ENCODE assay signal across 2 cellular contexts in the genomic region with DNA sequence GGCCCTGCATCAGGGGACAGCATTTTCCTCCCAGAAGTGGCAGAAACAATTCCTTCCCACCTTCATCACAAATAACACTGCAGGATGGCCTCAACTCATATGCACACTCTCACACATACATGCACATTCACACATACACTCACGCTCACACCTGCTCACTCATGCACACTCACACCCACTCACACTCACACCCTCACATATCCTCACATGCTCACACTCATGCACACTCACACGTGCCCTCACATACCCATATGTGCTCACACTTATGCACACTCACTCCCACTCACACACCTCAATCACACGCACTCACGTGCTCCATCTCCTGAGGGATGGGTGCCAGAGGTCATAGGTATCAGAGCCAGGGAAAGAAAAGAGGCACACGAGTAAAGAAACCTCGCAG.
TF ChIP-seq lines count a peak whose summit lies in the region.

No MANE protein-coding gene starts in this region.

TF ChIP-seq in HEK293, 187 proteins besides CTCF, POLR2A, EP300 and RAD21 (continued from another document):
- TF ChIP-seq, protein P1, sequence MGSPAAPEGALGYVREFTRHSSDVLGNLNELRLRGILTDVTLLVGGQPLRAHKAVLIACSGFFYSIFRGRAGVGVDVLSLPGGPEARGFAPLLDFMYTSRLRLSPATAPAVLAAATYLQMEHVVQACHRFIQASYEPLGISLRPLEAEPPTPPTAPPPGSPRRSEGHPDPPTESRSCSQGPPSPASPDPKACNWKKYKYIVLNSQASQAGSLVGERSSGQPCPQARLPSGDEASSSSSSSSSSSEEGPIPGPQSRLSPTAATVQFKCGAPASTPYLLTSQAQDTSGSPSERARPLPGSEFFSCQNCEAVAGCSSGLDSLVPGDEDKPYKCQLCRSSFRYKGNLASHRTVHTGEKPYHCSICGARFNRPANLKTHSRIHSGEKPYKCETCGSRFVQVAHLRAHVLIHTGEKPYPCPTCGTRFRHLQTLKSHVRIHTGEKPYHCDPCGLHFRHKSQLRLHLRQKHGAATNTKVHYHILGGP (tag by site-specific recombination; IDR thresholded peaks at IDR 0.05): no peak
- TF ChIP-seq ZFHX2 (tag by site-specific recombination; conservative IDR thresholded peaks at IDR 0.05): peak; percentile 64
- TF ChIP-seq, protein P2, sequence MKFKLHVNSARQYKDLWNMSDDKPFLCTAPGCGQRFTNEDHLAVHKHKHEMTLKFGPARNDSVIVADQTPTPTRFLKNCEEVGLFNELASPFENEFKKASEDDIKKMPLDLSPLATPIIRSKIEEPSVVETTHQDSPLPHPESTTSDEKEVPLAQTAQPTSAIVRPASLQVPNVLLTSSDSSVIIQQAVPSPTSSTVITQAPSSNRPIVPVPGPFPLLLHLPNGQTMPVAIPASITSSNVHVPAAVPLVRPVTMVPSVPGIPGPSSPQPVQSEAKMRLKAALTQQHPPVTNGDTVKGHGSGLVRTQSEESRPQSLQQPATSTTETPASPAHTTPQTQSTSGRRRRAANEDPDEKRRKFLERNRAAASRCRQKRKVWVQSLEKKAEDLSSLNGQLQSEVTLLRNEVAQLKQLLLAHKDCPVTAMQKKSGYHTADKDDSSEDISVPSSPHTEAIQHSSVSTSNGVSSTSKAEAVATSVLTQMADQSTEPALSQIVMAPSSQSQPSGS (tag by site-specific recombination; IDR thresholded peaks at IDR 0.05; ENCODE audit: low read depth): no peak
- TF ChIP-seq, protein P3, sequence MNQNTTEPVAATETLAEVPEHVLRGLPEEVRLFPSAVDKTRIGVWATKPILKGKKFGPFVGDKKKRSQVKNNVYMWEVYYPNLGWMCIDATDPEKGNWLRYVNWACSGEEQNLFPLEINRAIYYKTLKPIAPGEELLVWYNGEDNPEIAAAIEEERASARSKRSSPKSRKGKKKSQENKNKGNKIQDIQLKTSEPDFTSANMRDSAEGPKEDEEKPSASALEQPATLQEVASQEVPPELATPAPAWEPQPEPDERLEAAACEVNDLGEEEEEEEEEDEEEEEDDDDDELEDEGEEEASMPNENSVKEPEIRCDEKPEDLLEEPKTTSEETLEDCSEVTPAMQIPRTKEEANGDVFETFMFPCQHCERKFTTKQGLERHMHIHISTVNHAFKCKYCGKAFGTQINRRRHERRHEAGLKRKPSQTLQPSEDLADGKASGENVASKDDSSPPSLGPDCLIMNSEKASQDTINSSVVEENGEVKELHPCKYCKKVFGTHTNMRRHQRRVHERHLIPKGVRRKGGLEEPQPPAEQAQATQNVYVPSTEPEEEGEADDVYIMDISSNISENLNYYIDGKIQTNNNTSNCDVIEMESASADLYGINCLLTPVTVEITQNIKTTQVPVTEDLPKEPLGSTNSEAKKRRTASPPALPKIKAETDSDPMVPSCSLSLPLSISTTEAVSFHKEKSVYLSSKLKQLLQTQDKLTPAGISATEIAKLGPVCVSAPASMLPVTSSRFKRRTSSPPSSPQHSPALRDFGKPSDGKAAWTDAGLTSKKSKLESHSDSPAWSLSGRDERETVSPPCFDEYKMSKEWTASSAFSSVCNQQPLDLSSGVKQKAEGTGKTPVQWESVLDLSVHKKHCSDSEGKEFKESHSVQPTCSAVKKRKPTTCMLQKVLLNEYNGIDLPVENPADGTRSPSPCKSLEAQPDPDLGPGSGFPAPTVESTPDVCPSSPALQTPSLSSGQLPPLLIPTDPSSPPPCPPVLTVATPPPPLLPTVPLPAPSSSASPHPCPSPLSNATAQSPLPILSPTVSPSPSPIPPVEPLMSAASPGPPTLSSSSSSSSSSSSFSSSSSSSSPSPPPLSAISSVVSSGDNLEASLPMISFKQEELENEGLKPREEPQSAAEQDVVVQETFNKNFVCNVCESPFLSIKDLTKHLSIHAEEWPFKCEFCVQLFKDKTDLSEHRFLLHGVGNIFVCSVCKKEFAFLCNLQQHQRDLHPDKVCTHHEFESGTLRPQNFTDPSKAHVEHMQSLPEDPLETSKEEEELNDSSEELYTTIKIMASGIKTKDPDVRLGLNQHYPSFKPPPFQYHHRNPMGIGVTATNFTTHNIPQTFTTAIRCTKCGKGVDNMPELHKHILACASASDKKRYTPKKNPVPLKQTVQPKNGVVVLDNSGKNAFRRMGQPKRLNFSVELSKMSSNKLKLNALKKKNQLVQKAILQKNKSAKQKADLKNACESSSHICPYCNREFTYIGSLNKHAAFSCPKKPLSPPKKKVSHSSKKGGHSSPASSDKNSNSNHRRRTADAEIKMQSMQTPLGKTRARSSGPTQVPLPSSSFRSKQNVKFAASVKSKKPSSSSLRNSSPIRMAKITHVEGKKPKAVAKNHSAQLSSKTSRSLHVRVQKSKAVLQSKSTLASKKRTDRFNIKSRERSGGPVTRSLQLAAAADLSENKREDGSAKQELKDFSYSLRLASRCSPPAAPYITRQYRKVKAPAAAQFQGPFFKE (tag by site-specific recombination; IDR thresholded peaks at IDR 0.05; ENCODE audit: borderline replicate concordance): no peak
- TF ChIP-seq EGR2 (tag by site-specific recombination; IDR thresholded peaks at IDR 0.05; ENCODE audit: low read depth): peak; percentile 36; the same call in 1 of the 2 replicates
- TF ChIP-seq RBAK (tag by site-specific recombination; IDR thresholded peaks at IDR 0.05): no peak
- TF ChIP-seq ZNF18 (tag by site-specific recombination; IDR thresholded peaks at IDR 0.05): peak; percentile 88
- TF ChIP-seq GLI4 (tag by site-specific recombination; IDR thresholded peaks at IDR 0.05): 0 out of 2 replicates have a peak, but pooled peaks have one; percentile 21
- TF ChIP-seq ZNF600 (tag by site-specific recombination; IDR thresholded peaks at IDR 0.05): no peak
- TF ChIP-seq ZNF501 (tag by site-specific recombination; IDR thresholded peaks at IDR 0.05): no peak

TF ChIP-seq in GM12878, 131 proteins besides CTCF, POLR2A, EP300 and RAD21 (continued from another document):
- TF ChIP-seq PBX3 (IDR thresholded peaks at IDR 0.05; ENCODE audit: insufficient replicate concordance, low read depth, low read length): peak; percentile 47
